In genomic region chr4:169295822-169296221, GRCh38 we compare ENCODE assay signal across 1 cellular context.
TF ChIP-seq lines count a peak whose summit lies in the region.

No MANE protein-coding gene starts in this region.

TF ChIP-seq in GM12878, 131 proteins besides CTCF, POLR2A, EP300 and RAD21 (continued from another document):
- TF ChIP-seq, protein P1, sequence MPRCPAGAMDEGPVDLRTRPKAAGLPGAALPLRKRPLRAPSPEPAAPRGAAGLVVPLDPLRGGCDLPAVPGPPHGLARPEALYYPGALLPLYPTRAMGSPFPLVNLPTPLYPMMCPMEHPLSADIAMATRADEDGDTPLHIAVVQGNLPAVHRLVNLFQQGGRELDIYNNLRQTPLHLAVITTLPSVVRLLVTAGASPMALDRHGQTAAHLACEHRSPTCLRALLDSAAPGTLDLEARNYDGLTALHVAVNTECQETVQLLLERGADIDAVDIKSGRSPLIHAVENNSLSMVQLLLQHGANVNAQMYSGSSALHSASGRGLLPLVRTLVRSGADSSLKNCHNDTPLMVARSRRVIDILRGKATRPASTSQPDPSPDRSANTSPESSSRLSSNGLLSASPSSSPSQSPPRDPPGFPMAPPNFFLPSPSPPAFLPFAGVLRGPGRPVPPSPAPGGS (IDR thresholded peaks at IDR 0.05; ENCODE audit: borderline replicate concordance, insufficient read depth, low read depth, low read length, poor library complexity, severe bottlenecking), result peak; percentile 88
- no peak for TF ChIP-seq POLR2AphosphoS5 (IDR thresholded peaks at IDR 0.05; ENCODE audit: low read length)
- peak; percentile 81 for TF ChIP-seq EED (IDR thresholded peaks at IDR 0.05; ENCODE audit: low read depth)
- TF ChIP-seq ETV6 (conservative IDR thresholded peaks at IDR 0.05 in 1 of 2, IDR thresholded peaks at IDR 0.05 in 1 of 2; ENCODE audit: borderline replicate concordance in 1 of 2, low read depth in 1 of 2), result no peak
- peak; percentile 91 for TF ChIP-seq ATF2 (IDR thresholded peaks at IDR 0.05; ENCODE audit: low read length)
- TF ChIP-seq PAX5 (IDR thresholded peaks at IDR 0.05; ENCODE audit: borderline replicate concordance, low read depth, low read length), result peak; percentile 34; the same call in 1 of the 2 replicates
- TF ChIP-seq CEBPB (IDR thresholded peaks at IDR 0.05; ENCODE audit: borderline replicate concordance in 1 of 2, low read depth in 2 of 2, low read length in 2 of 2), result peak in 1 of 2 experiments; percentile 39; a peak in 1 of 4 replicates
- no peak for TF ChIP-seq KAT2A (conservative IDR thresholded peaks at IDR 0.05; ENCODE audit: control insufficient read depth, low read depth, low read length)
- TF ChIP-seq BMI1 (IDR thresholded peaks at IDR 0.05; ENCODE audit: borderline replicate concordance), result peak; percentile 53; the same call in 1 of the 2 replicates
TF ChIP-seq in GM12878: peak in this region for 22.
